8 cellular contexts compared by ENCODE assay signal in the genomic region with DNA sequence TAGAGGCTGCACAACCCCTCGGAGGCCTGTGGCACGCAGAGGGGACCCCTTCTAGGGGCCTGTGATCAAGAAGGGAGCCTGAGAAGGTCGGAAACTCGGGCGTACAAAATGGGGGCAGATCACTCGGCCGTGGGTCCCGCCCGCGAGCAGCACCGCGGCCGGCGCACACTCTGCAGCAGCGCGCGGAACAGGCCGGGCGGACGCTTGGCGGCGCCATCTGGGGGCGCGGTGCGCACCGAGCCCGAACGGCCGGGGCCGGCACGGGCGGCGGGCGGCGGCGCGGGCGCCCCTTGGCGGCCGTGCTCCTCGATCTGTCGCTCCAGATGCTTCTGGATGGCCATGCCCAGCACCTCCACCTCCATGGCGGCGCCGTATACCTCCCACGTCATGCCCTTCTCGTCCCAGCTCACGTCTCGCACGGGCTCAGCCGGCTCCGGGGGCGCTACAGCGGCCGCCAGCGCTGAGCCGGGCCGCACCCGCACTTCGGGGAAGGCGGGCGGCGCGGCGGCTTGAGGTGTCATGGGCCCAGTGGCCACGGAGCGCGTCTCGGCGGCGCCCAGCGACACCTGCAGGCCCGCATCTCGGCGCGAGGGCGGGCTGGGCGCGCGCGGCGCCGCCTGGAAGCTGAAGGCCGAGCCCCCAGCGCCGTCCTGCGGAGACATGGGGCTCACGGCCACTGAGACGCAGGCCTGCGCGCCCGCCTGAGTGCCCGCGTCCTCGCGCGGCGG. TPM values are rescaled to one million over a fixed set of nuclear protein-coding genes. Genes with fewer than 3 reads are reported as not detected.
DNase-seq lines count a peak whose midpoint lies in the region; ATAC-seq and TF ChIP-seq lines count a peak whose summit lies in the region.

No MANE protein-coding gene starts in this region.

- peak; percentile 69 for DNase-seq in activated T-cell treated with anti-CD3 and anti-CD28 coated beads, Interleukin-2, amount 50 U/mL, for 4 hours
- DNase-seq in foreskin fibroblast (peak; percentile 22 to 68), GF-D8 (lab: John Stamatoyannopoulos, UW) (no peak), A673 (ENCODE audit: low spot score) (no peak), SHP77 treated with DMSO at 0.1 percent for 48 hours (lab: John Stamatoyannopoulos, UW) (no peak)
- peak; percentile 45 to 47 for DNase-seq in stimulated activated CD4-positive, alpha-beta T cell treated with anti-CD3 and anti-CD28 coated beads, Interleukin-12 subunit alpha, Interleukin-12 subunit beta, amount 100 ng/mL, for 24 hours (ENCODE audit: low read depth in 2 of 2)

- peak; percentile 40 for ATAC-seq in HG03196 (IDR thresholded peaks at IDR 0.05; ENCODE audit: unreplicated experiment)
- peak; percentile 90 to 91 for ATAC-seq in activated T-cell treated with anti-CD3 and anti-CD28 coated beads, Interleukin-2, amount 50 U/mL, for 4 hours

- H3K27me3 Mint-ChIP-seq in activated T-cell treated with anti-CD3 and anti-CD28 coated beads, Interleukin-2, amount 50 U/mL, for 4 hours (ENCODE audit: low read depth) = peaks cover 2% of the 10 kb centered on the region

- H3K4me1 ChIP-seq in A673 (ENCODE audit: insufficient read depth, low read length, poor library complexity, severe bottlenecking) = no peaks in the 10 kb centered on the region

- H3K4me3 ChIP-seq in GM08714 (ENCODE audit: low read length) = peak overlapping the region; percentile 6; the same call in 1 of the 2 replicates
- H3K4me3 ChIP-seq in foreskin fibroblast (ENCODE audit: low read depth in 1 of 2, low read length in 2 of 2) = no peak overlapping the region
- no peak overlapping the region for H3K4me3 ChIP-seq in A673 (ENCODE audit: low read depth, low read length, poor library complexity, severe bottlenecking)

- H3K27ac ChIP-seq in A673 (ENCODE audit: low read depth, low read length, poor library complexity, severe bottlenecking) = no peak overlapping the region

- H3K4me1 Mint-ChIP-seq in activated T-cell treated with anti-CD3 and anti-CD28 coated beads, Interleukin-2, amount 50 U/mL, for 4 hours (ENCODE audit: low read depth) = peaks cover 4% of the 10 kb centered on the region

- TF ChIP-seq CTCF in foreskin fibroblast (IDR thresholded peaks at IDR 0.05; ENCODE audit: low read depth, low read length) (no peak), A673 (conservative IDR thresholded peaks at IDR 0.05; ENCODE audit: low read depth, low read length) (no peak)

- BruUV-seq in A673 (replicated peaks; lab: Mats Ljungman, UMichigan) = no TSS peak

- H3K4me3 Mint-ChIP-seq in activated T-cell treated with anti-CD3 and anti-CD28 coated beads, Interleukin-2, amount 50 U/mL, for 4 hours = peak overlapping the region; percentile 71

- CTCF ChIA-PET in A673 (lab: Charles Lee) = no interaction called here

- POLR2A ChIA-PET in A673 (lab: Charles Lee; ENCODE audit: low non-redundant PET) = no interaction called here

- H3K9me3 ChIP-seq in A673 (ENCODE audit: low read depth, low read length, poor library complexity, severe bottlenecking) = no peaks in the 10 kb centered on the region

- intact Hi-C loops in A673 (cut with micrococcal nuclease; ENCODE audit: unreplicated experiment) = no loop called here

- no peaks in the 10 kb centered on the region for H3K36me3 ChIP-seq in A673 (ENCODE audit: insufficient read depth, low read length, poor library complexity, severe bottlenecking)

- H3K36me3 Mint-ChIP-seq in activated T-cell treated with anti-CD3 and anti-CD28 coated beads, Interleukin-2, amount 50 U/mL, for 4 hours (ENCODE audit: insufficient read depth) = no peaks in the 10 kb centered on the region

- H3K27me3 ChIP-seq in A673 (replicated peaks; ENCODE audit: insufficient read depth, low read depth, low read length, poor library complexity) = no peaks in the 10 kb centered on the region

- no peaks in the 10 kb centered on the region for H3K9me3 Mint-ChIP-seq in activated T-cell treated with anti-CD3 and anti-CD28 coated beads, Interleukin-2, amount 50 U/mL, for 4 hours

RNA-seq across cellular contexts. Expression of a gene that starts 13.1 kb away (rescaled TPM):
- 1 to 10 TPM; 3.6 to 5.3 (median 4.5) TPM for total RNA-seq in activated T-cell treated with anti-CD3 and anti-CD28 coated beads, Interleukin-2, amount 50 U/mL, for 4 hours
- 16.7 and 18.9 TPM in 2 replicates for total RNA-seq in A673 (2021)

RNA-seq across cellular contexts. Expression of a gene that starts 33.5 kb away (rescaled TPM):
- total RNA-seq in activated T-cell treated with anti-CD3 and anti-CD28 coated beads, Interleukin-2, amount 50 U/mL, for 4 hours = not detected
- total RNA-seq in A673 (2021) = not detected in 2 replicates

RNA-seq across cellular contexts. Expression of a gene that starts 33.6 kb away (rescaled TPM):
- not detected for total RNA-seq in activated T-cell treated with anti-CD3 and anti-CD28 coated beads, Interleukin-2, amount 50 U/mL, for 4 hours
- not detected in 2 replicates for total RNA-seq in A673 (2021)

RNA-seq across cellular contexts. Expression of a gene that starts 47.7 kb away (rescaled TPM):
- under 1 TPM; 0.29 to 0.43 (median 0.33) TPM for total RNA-seq in activated T-cell treated with anti-CD3 and anti-CD28 coated beads, Interleukin-2, amount 50 U/mL, for 4 hours
- total RNA-seq in A673 (2021) = 0.35 TPM in 1 of 2 replicates, not detected in the other

RNA-seq across cellular contexts. Expression of a gene that starts 50.4 kb away (rescaled TPM):
- 10 to 100 TPM; 18.3 to 28.0 (median 24.1) TPM for total RNA-seq in activated T-cell treated with anti-CD3 and anti-CD28 coated beads, Interleukin-2, amount 50 U/mL, for 4 hours
- total RNA-seq in A673 (2021) = 23.3 and 27.8 TPM in 2 replicates

Comparison
In these comparisons a context has a peak if more than half of its experiments do, and no peak if none do; other contexts are left out.
1. DNase-seq: peak in activated T-cell treated with anti-CD3 and anti-CD28 coated beads, Interleukin-2, amount 50 U/mL, for 4 hours (single experiment), foreskin fibroblast (2 of 2) and stimulated activated CD4-positive, alpha-beta T cell treated with anti-CD3 and anti-CD28 coated beads, Interleukin-12 subunit alpha, Interleukin-12 subunit beta, amount 100 ng/mL, for 24 hours (2 of 2); none in GF-D8 (single experiment), A673 (single experiment) and SHP77 treated with DMSO at 0.1 percent for 48 hours (single experiment).